Comparison of ENCODE assay signal across 1 cellular context in genomic region chr2:101340141-101340541, GRCh38.
TF ChIP-seq lines count a peak whose summit lies in the region.

No MANE protein-coding gene starts in this region.

TF ChIP-seq in HepG2, 621 proteins besides CTCF, POLR2A, EP300 and RAD21 (continued from another document):
- TF ChIP-seq ZNF503 (CRISPR knock-in tag; IDR thresholded peaks at IDR 0.05) (no peak), KMT2A (CRISPR knock-in tag; IDR thresholded peaks at IDR 0.05) (no peak), ATF5 (CRISPR knock-in tag; IDR thresholded peaks at IDR 0.05; ENCODE audit: low read depth) (no peak), MAX (IDR thresholded peaks at IDR 0.05) (no peak), TIGD3 (CRISPR knock-in tag; IDR thresholded peaks at IDR 0.05; ENCODE audit: borderline replicate concordance) (no peak), POLR2G (IDR thresholded peaks at IDR 0.05; ENCODE audit: low read depth, low read length) (no peak), NFYB (CRISPR knock-in tag; IDR thresholded peaks at IDR 0.05) (peak; percentile 72), ZNF30 (CRISPR knock-in tag; IDR thresholded peaks at IDR 0.05) (no peak), ZSCAN21 (CRISPR knock-in tag; IDR thresholded peaks at IDR 0.05; ENCODE audit: borderline replicate concordance) (no peak), NR1H2 (CRISPR knock-in tag; IDR thresholded peaks at IDR 0.05; ENCODE audit: borderline replicate concordance, low read depth) (no peak), TBX2 (CRISPR knock-in tag; IDR thresholded peaks at IDR 0.05; ENCODE audit: borderline replicate concordance) (no peak), ZNF549 (CRISPR knock-in tag; IDR thresholded peaks at IDR 0.05) (no peak), SP2 (CRISPR knock-in tag; IDR thresholded peaks at IDR 0.05) (peak; percentile 85), PRDM15 (CRISPR knock-in tag; IDR thresholded peaks at IDR 0.05) (no peak), HMGXB3 (CRISPR knock-in tag; IDR thresholded peaks at IDR 0.05; ENCODE audit: borderline replicate concordance) (no peak), ZC3H4 (CRISPR knock-in tag; IDR thresholded peaks at IDR 0.05; ENCODE audit: borderline replicate concordance) (no peak), KDM4B (CRISPR knock-in tag; IDR thresholded peaks at IDR 0.05) (no peak), ELF1 (CRISPR knock-in tag; IDR thresholded peaks at IDR 0.05) (no peak), TFAP4 (IDR thresholded peaks at IDR 0.05; ENCODE audit: borderline replicate concordance, low read depth) (no peak), TERF1 (CRISPR knock-in tag; IDR thresholded peaks at IDR 0.05) (no peak), PBX2 (CRISPR knock-in tag; IDR thresholded peaks at IDR 0.05) (peak; percentile 90)
